Comparison of ENCODE assay signal across 8 cellular contexts in the genomic region with DNA sequence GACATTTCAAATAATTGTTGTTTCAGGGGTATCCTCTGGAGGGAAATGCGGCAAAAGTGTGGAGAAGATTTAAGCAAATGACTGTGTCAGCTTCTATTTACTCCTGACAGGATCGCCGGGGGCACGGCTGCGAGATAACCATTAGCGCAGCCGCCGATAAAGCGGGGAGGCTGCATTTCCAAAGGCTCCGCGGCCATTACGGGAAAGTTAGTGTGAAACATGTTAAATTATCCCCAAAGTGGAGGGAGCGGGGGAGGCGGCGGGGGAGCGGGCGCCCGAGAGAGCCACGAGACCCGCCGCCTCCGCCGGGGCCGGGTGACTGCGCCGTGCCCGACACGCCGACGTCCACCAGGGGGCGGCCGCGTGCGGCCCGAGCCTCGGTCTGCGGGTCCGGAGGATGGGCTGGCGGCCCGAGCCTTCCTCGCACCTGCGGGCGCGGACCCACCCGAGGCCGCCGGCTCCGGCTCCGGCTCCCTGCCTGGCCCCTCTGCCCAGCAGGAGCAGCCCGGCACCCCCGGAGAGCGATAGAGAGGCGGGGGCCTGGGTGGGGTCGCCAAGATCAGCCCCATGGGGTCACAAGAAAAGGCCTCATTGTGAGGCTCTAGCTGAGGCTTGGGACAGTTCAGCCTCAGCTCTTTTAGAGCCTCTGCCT.
DNase-seq lines count a peak whose midpoint lies in the region; ATAC-seq, FAIRE-seq and TF ChIP-seq lines count a peak whose summit lies in the region.

No MANE protein-coding gene starts in this region.

- TF ChIP-seq POLR2A in A549 (IDR thresholded peaks at IDR 0.05; ENCODE audit: low read length), result no peak

- peak; percentile 41 to 74 for TF ChIP-seq RAD21 in A549 (conservative IDR thresholded peaks at IDR 0.05 in 1 of 2, IDR thresholded peaks at IDR 0.05 in 1 of 2)

- H3K9me3 ChIP-seq in A549, result no peaks in the 10 kb centered on the region
- H3K9me3 ChIP-seq in mucosa of descending colon, result no peaks in the 10 kb centered on the region
- no peaks in the 10 kb centered on the region for H3K9me3 ChIP-seq in tibial artery

- H3K9me3 Mint-ChIP-seq in central memory CD8-positive, alpha-beta T cell, result no peaks in the 10 kb centered on the region

- H3K4me3 ChIP-seq in A549 (peak overlapping the region; percentile 37), mucosa of descending colon (no peak overlapping the region), tibial artery (no peak overlapping the region)

- ATAC-seq in A549, result peak; percentile 85 to 94
- ATAC-seq in GM21515 (IDR thresholded peaks at IDR 0.05; ENCODE audit: unreplicated experiment), result peak; percentile 54
- peak; percentile 65 for ATAC-seq in central memory CD8-positive, alpha-beta T cell (replicated peaks; ENCODE audit: extremely low read depth, poor library complexity, severe bottlenecking)
- peak; percentile 80 for ATAC-seq in mucosa of descending colon

- FAIRE-seq in A549 (lab: Jason Lieb, UNC) (no peak), HTR-8/SVneo (lab: Jason Lieb, UNC) (no peak)

- peaks cover 1% of the 10 kb centered on the region for H3K36me3 Mint-ChIP-seq in central memory CD8-positive, alpha-beta T cell (ENCODE audit: insufficient read depth)

- TF ChIP-seq CTCF in A549 (IDR thresholded peaks at IDR 0.05), result peak; percentile 97
- peak; percentile 78 for TF ChIP-seq CTCF in mucosa of descending colon (IDR thresholded peaks at IDR 0.05)
- peak; percentile 41 to 44 for TF ChIP-seq CTCF in tibial artery (IDR thresholded peaks at IDR 0.05)

- H3K27me3 ChIP-seq in tibial artery, result peaks cover 0 to 82% of the 10 kb centered on the region in 2 donors

- peaks cover 65% of the 10 kb centered on the region for H3K27me3 Mint-ChIP-seq in central memory CD8-positive, alpha-beta T cell

- 2% methylated on average over 23 of the region's 54 CpGs for WGBS in A549 (ENCODE audit: missing lambda C conversion rate)

- DNase-seq in A549 (ENCODE audit: low read depth in 1 of 2, low spot score in 1 of 2) (peak; percentile 26 to 47), mucosa of descending colon (peak in 2 of 3 donors; percentile 40 to 58), tibial artery (no peak), NCI-H1694 treated with DMSO at 0.1 percent for 48 hours (lab: John Stamatoyannopoulos, UW) (no peak), HTR-8/SVneo (ENCODE audit: insufficient read length, low spot score) (no peak)
- DNase-seq in activated CD4-positive, CD25-positive, alpha-beta regulatory T cell (lab: John Stamatoyannopoulos, UW), result peak; percentile 22 to 56 (median 47)
- peak; percentile 36 to 55 for DNase-seq in central memory CD8-positive, alpha-beta T cell (ENCODE audit: low spot score in 2 of 2)

- no peak for TF ChIP-seq EP300 in A549 (IDR thresholded peaks at IDR 0.05)

- no peak overlapping the region for H3K27ac Mint-ChIP-seq in central memory CD8-positive, alpha-beta T cell (ENCODE audit: low read depth)

- H3K4me1 ChIP-seq in A549, result no peaks in the 10 kb centered on the region
- H3K4me1 ChIP-seq in mucosa of descending colon (ENCODE audit: low read depth), result no peaks in the 10 kb centered on the region
- peaks cover 0 to 8% (median 2%) of the 10 kb centered on the region in 4 donors for H3K4me1 ChIP-seq in tibial artery

- peak overlapping the region in 1 of 2 experiments; percentile 43; a peak in 2 of 6 replicates for H3K27ac ChIP-seq in A549
- H3K27ac ChIP-seq in tibial artery, result no peak overlapping the region

- no peaks in the 10 kb centered on the region for H3K36me3 ChIP-seq in mucosa of descending colon (ENCODE audit: low read depth)
- no peaks in the 10 kb centered on the region for H3K36me3 ChIP-seq in tibial artery

- H3K4me2 ChIP-seq in A549, result peak overlapping the region; percentile 88

- CTCF ChIA-PET in A549 (lab: Yijun Ruan, JAX), result interaction anchor here (0.6 to 5.1 kb wide), 42 partner anchors 8 to 218 kb away, joined by 3 to 66 read pairs (median 4); no protein-coding TSS in a partner anchor

- peaks cover 9% of the 10 kb centered on the region for H3K4me1 Mint-ChIP-seq in central memory CD8-positive, alpha-beta T cell

- POLR2A ChIA-PET in A549 (lab: Yijun Ruan, JAX), result no interaction called here

- intact Hi-C loops in mucosa of descending colon (cut with DNase I, micrococcal nuclease), result no loop called here
- intact Hi-C loops in tibial artery (cut with DNase I; ENCODE audit: low total_unique reads), result no loop called here

- no peak overlapping the region for H3K4me3 Mint-ChIP-seq in central memory CD8-positive, alpha-beta T cell

TF ChIP-seq in A549, 52 proteins besides CTCF, POLR2A, EP300 and RAD21:
- peak; percentile 91; the same call in 1 of the 2 replicates for TF ChIP-seq KDM1A (IDR thresholded peaks at IDR 0.05; ENCODE audit: low read depth)
- TF ChIP-seq SMC3 (IDR thresholded peaks at IDR 0.05), result peak; percentile 96
- TF ChIP-seq, protein P1, sequence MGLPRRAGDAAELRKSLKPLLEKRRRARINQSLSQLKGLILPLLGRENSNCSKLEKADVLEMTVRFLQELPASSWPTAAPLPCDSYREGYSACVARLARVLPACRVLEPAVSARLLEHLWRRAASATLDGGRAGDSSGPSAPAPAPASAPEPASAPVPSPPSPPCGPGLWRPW (IDR thresholded peaks at IDR 0.05), result no peak
- no peak for TF ChIP-seq KDM5A (IDR thresholded peaks at IDR 0.05)
- TF ChIP-seq, protein P2, sequence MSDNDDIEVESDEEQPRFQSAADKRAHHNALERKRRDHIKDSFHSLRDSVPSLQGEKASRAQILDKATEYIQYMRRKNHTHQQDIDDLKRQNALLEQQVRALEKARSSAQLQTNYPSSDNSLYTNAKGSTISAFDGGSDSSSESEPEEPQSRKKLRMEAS (IDR thresholded peaks at IDR 0.05), result 0 out of 2 replicates have a peak, but pooled peaks have one; percentile 26
- TF ChIP-seq MAFK (IDR thresholded peaks at IDR 0.05; ENCODE audit: partially characterized antibody), result peak; percentile 7

Comparison
In these comparisons a context has a peak if more than half of its experiments do, and no peak if none do; other contexts are left out.
1. DNase-seq: peak in A549 (2 of 2), activated CD4-positive, CD25-positive, alpha-beta regulatory T cell (4 of 4), central memory CD8-positive, alpha-beta T cell (2 of 2) and mucosa of descending colon (2 of 3); none in tibial artery (0 of 2), NCI-H1694 treated with DMSO at 0.1 percent for 48 hours (single experiment) and HTR-8/SVneo (single experiment).
2. CTCF ChIP-seq: peak in every context shown above with its lines; median percentile 97 in A549; 78 in mucosa of descending colon; 42 in tibial artery.
3. Peak in every context shown above with its lines, with median percentiles within 50 percentile points of each other: ATAC-seq.